In genomic region chr12:29563636-29564035, GRCh38 we compare ENCODE assay signal across 13 cellular contexts.
DNase-seq lines count a peak whose midpoint lies in the region; ATAC-seq and TF ChIP-seq lines count a peak whose summit lies in the region.
"Had no signal": no experiment of that assay in that cellular context is flagged by ENCODE, and none has a peak within 500 bp of the region (broad histone marks: within the 10 kb centered on the region; RNA-seq: fewer than 3 reads in every experiment).

No MANE protein-coding gene starts in this region.

- H3K36me3 ChIP-seq in muscle layer of duodenum (ENCODE audit: control insufficient read depth in 1 of 2, insufficient read depth in 2 of 2, low read length in 2 of 2) = peaks cover 0 to 6% of the 10 kb centered on the region in 2 donors
- H3K36me3 ChIP-seq in breast epithelium = no peaks in the 10 kb centered on the region

- DNase-seq in MV-4-11 (lab: John Stamatoyannopoulos, UW) (peak; percentile 34), COLO668 (lab: John Stamatoyannopoulos, UW; ENCODE audit: unreplicated experiment) (no peak), NCI-H1048 (lab: John Stamatoyannopoulos, UW) (no peak), sciatic nerve (ENCODE audit: low spot score) (no peak), breast epithelium (ENCODE audit: low spot score in 2 of 2) (no peak)
- DNase-seq: CD4-positive, CD25-positive, alpha-beta regulatory T cell; kidney glomerular epithelial cell; MM.1S; NCI-H82; T-cell had no signal

- peak overlapping the region; percentile 49 for H3K27ac ChIP-seq in 22Rv1
- H3K27ac ChIP-seq in muscle layer of duodenum (ENCODE audit: low read length) = peak overlapping the region; percentile 74
- H3K27ac ChIP-seq in breast epithelium = peak overlapping the region in 1 of 2 donors; percentile 86

- TF ChIP-seq POLR2A in breast epithelium (IDR thresholded peaks at IDR 0.05) = no peak

- H3K4me1 ChIP-seq in muscle layer of duodenum (ENCODE audit: control insufficient read depth in 1 of 2, insufficient read depth in 2 of 2, low read length in 2 of 2) = peaks cover 6 to 14% of the 10 kb centered on the region in 2 donors
- H3K4me1 ChIP-seq in breast epithelium = peaks cover 0 to 3% of the 10 kb centered on the region in 2 donors

- H3K9me3 ChIP-seq in muscle layer of duodenum (ENCODE audit: control insufficient read depth in 1 of 2, low read length in 2 of 2) = no peaks in the 10 kb centered on the region
- H3K9me3 ChIP-seq in breast epithelium = no peaks in the 10 kb centered on the region

- ATAC-seq in GM18867 (IDR thresholded peaks at IDR 0.05; ENCODE audit: unreplicated experiment) (peak; percentile 77), sciatic nerve (no peak)
- ATAC-seq: T-cell had no signal

- H3K27me3 ChIP-seq in muscle layer of duodenum (ENCODE audit: low read depth, low read length) (no peaks in the 10 kb centered on the region), breast epithelium (no peaks in the 10 kb centered on the region)

- H3K4me3 ChIP-seq in muscle layer of duodenum (ENCODE audit: low read depth in 1 of 2, low read length in 2 of 2) = peak overlapping the region in 1 of 2 donors; percentile 35
- H3K4me3 ChIP-seq in breast epithelium = no peak overlapping the region

- intact Hi-C loops in sciatic nerve (cut with DNase I) = no loop called here
- intact Hi-C loops in breast epithelium (cut with DNase I; ENCODE audit: low total_unique reads) = no loop called here

- TF ChIP-seq CTCF in 22Rv1 (IDR thresholded peaks at IDR 0.05) (no peak), breast epithelium (IDR thresholded peaks at IDR 0.05) (no peak)
